16 cellular contexts compared by ENCODE assay signal in the genomic region with DNA sequence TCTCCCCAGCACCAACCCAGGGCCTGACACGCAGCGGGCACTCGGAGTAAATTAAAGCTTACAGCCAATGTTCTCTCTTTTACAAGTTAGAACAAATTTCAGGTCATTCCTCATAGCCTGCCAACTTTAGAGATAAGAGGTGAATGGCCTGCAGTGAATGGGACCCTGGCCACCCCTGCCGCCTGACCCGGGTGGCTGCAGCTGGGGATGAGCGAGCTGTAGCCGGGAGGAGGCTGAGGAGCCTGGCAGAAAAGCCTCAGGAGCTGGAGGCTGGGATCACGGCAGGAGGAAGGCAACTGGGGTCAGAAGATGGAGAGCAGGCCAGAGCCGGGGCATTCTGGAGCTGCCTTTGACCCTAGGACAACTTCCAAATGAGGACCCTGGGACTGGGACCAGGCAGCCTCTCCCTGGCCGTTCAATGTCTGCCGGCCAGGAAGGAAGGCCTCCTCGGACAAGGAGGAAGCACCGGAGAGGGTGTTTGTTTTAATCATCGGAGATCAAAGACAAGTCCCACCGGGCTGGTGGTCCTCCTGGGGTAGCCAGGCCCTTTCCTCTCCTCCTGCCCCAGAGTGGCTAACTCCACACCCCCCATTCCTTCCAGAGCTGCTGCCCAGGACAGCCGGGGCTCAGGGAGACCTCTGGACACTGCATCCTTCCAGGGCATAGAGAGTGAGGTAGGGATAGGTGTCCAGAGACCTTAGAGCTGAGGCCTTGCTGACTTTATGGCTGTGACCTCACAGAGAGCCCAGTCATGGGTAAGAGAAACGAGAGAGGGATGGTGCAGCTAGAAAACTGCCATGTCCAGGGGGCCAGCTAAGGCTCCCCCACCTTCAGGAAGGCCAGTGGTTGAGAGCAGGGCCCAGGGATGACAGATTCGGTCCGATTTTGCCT.
"Had no signal": no experiment of that assay in that cellular context is flagged by ENCODE, and none has a peak within 500 bp of the region (broad histone marks: within the 10 kb centered on the region; RNA-seq: fewer than 3 reads in every experiment).

No MANE protein-coding gene starts in this region.

- H3K9me3 ChIP-seq: gastrocnemius medialis, heart left ventricle, tibial artery, vagina had no signal

- H3K27ac ChIP-seq: gastrocnemius medialis, heart left ventricle, tibial artery, vagina had no signal

- H3K4me3 ChIP-seq: gastrocnemius medialis, heart left ventricle, tibial artery, vagina had no signal

- DNase-seq: activated CD4-positive, alpha-beta T cell treated with anti-CD3 and anti-CD28 coated beads, Interleukin-2, amount 10 ng/mL, durations not matched to agents 24 days and 14 days; activated CD4-positive, CD25-positive, alpha-beta regulatory T cell; activated CD8-positive, alpha-beta memory T cell treated with anti-CD3 and anti-CD28 coated beads for 24 hours; activated naive CD4-positive, alpha-beta T cell; activated naive CD8-positive, alpha-beta T cell treated with anti-CD3 and anti-CD28 coated beads, Interleukin-2, amount 10 ng/mL, durations not matched to agents 7 days and 5 days; anterior cingulate cortex; erythroblast; gastrocnemius medialis; heart left ventricle; immature natural killer cell; left cardiac atrium; stimulated activated CD4-positive, alpha-beta T cell treated with anti-CD3 and anti-CD28 coated beads, Interleukin-2, amount 100 ng/mL, for 48 hours; stimulated activated naive B cell treated with anti-CD40 and anti-IgM and Interleukin-4, amounts not matched to agents 10 μg/mL and 1 μg/mL and 100 μg/mL, for 72 hours; tibial artery had no signal

- H3K27me3 ChIP-seq: vagina had no signal

- ATAC-seq: gastrocnemius medialis; heart left ventricle; left cardiac atrium; natural killer cell treated with Interleukin-12 subunit alpha and Interleukin-12 subunit beta and Interleukin-15 and Interleukin-18, amount 100 ng/mL, for 72 hours; stimulated activated naive B cell treated with anti-CD40 and anti-IgM and Interleukin-4, amounts not matched to agents 10 μg/mL and 1 μg/mL and 100 μg/mL, for 72 hours had no signal

- H3K36me3 ChIP-seq: gastrocnemius medialis, heart left ventricle, tibial artery, vagina had no signal
